14 cellular contexts compared by ENCODE assay signal in genomic region chr4:99507762-99508161, GRCh38. TPM values are rescaled to one million over a fixed set of nuclear protein-coding genes. Genes with fewer than 3 reads are reported as not detected.
DNase-seq lines count a peak whose midpoint lies in the region; ATAC-seq, FAIRE-seq and TF ChIP-seq lines count a peak whose summit lies in the region.
"Had no signal": no experiment of that assay in that cellular context is flagged by ENCODE, and none has a peak within 500 bp of the region (broad histone marks: within the 10 kb centered on the region; RNA-seq: fewer than 3 reads in every experiment).

No MANE protein-coding gene starts in this region.

- no peak for TF ChIP-seq POLR2A in GM12878 (IDR thresholded peaks at IDR 0.05; ENCODE audit: low read depth, low read length)
- no peak for TF ChIP-seq POLR2A in H54 (IDR thresholded peaks at IDR 0.05; ENCODE audit: low read depth, low read length)

- H3K36me3 Mint-ChIP-seq in T-cell = no peaks in the 10 kb centered on the region
- H3K36me3 Mint-ChIP-seq: stimulated activated memory B cell treated with anti-CD40 and anti-IgM and Interleukin-4, amounts not matched to agents 10 μg/mL and 1 μg/mL and 100 μg/mL, for 72 hours had no signal

- no peak overlapping the region for H3K27ac ChIP-seq in GM12878 (ENCODE audit: control insufficient read depth, insufficient read depth)
- H3K27ac ChIP-seq: gastroesophageal sphincter had no signal

- no peak overlapping the region for H3K9ac ChIP-seq in GM12878 (ENCODE audit: control insufficient read depth, insufficient read depth, low read length)

- H3K9me3 ChIP-seq in GM12878 (replicated peaks; ENCODE audit: control insufficient read depth, insufficient read depth, low read length) = no peaks in the 10 kb centered on the region
- H3K9me3 ChIP-seq: HAP-1, mucosa of descending colon had no signal

- ATAC-seq in T-cell (replicated peaks in 1 of 4) (peak; percentile 97 to 99 (median 98)), GM12878 (no peak), GM21723 (IDR thresholded peaks at IDR 0.05; ENCODE audit: unreplicated experiment) (no peak)
- ATAC-seq: gastroesophageal sphincter; mucosa of descending colon; stimulated activated memory B cell treated with anti-CD40 and anti-IgM and Interleukin-4, amounts not matched to agents 10 μg/mL and 1 μg/mL and 100 μg/mL, for 72 hours had no signal

- no peaks in the 10 kb centered on the region for H3K79me2 ChIP-seq in GM12878 (ENCODE audit: control insufficient read depth, insufficient read depth, low read length)

- peaks cover 45 to 54% (median 50%) of the 10 kb centered on the region in 3 donors for H3K4me1 Mint-ChIP-seq in T-cell

- no peak overlapping the region for H3K4me2 ChIP-seq in GM12878 (ENCODE audit: control insufficient read depth, insufficient read depth)

- no peaks in the 10 kb centered on the region for H3K36me3 ChIP-seq in GM12878 (ENCODE audit: control insufficient read depth in 2 of 2, insufficient read depth in 2 of 2, low read length in 1 of 2)
- H3K36me3 ChIP-seq: gastroesophageal sphincter, HAP-1 had no signal

- FAIRE-seq in GM12878 (lab: Jason Lieb, UNC) = no peak
- no peak for FAIRE-seq in H54 (lab: Jason Lieb, UNC)

- RAD21 ChIA-PET in GM12878 (lab: Charles Lee; ENCODE audit: unreplicated experiment) = no interaction called here

- intact Hi-C loops in GM12878 (cut with micrococcal nuclease; ENCODE audit: unreplicated experiment) = no loop called here

- CTCF ChIA-PET in T-cell (lab: Charles Lee) = no interaction called here
- CTCF ChIA-PET in GM12878 (lab: Yijun Ruan, JAX) = no interaction called here

- H3K4me1 ChIP-seq in GM12878 (ENCODE audit: control insufficient read depth, insufficient read depth, low read length) = no peaks in the 10 kb centered on the region
- H3K4me1 ChIP-seq: gastroesophageal sphincter, HAP-1 had no signal

- POLR2A ChIA-PET in T-cell (lab: Charles Lee) (interaction anchor here in 1 of 2 donors (0.5 kb wide), 1 partner anchor 54 kb away, joined by 5 read pairs; no protein-coding TSS in a partner anchor), GM12878 (lab: Charles Lee) (no interaction called here)

- no peaks in the 10 kb centered on the region for H3K27me3 ChIP-seq in GM12878 (replicated peaks in 1 of 2; ENCODE audit: control insufficient read depth in 2 of 2, insufficient read depth in 2 of 2, low read length in 1 of 2)
- H3K27me3 ChIP-seq: gastroesophageal sphincter had no signal

- in situ Hi-C loops in GM12878 (cut with MboI) = no loop called here

- no peaks in the 10 kb centered on the region for H4K20me1 ChIP-seq in GM12878 (ENCODE audit: control insufficient read depth, insufficient read depth)

- peak; percentile 11 for DNase-seq in stimulated activated CD4-positive, alpha-beta T cell treated with anti-CD3 and anti-CD28 coated beads, Interleukin-1b, Interleukin-23, amount 100 ng/mL, for 48 hours
- no peak for DNase-seq in stimulated activated CD4-positive, alpha-beta T cell treated with anti-CD3 and anti-CD28 coated beads, Interleukin-4, amount 100 ng/mL, for 1 hour
- DNase-seq in T-cell (peak in 9 of 34 experiments; percentile 1 to 27 (median 3)), GM12878 (ENCODE audit: low read depth, low spot score) (no peak), H54 (ENCODE audit: insufficient read length, low spot score) (no peak), superior temporal gyrus (ENCODE audit: extremely low spot score) (no peak), SHP77 (lab: John Stamatoyannopoulos, UW) (no peak)
- DNase-seq: effector memory CD4-positive, alpha-beta T cell; mucosa of descending colon had no signal

- TF ChIP-seq CTCF in GM12878 (IDR thresholded peaks at IDR 0.05 in 2 of 3, conservative IDR thresholded peaks at IDR 0.05 in 1 of 3; ENCODE audit: control insufficient read depth in 2 of 3, extremely low read depth in 1 of 3, insufficient read depth in 1 of 3, low read depth in 3 of 3, low read length in 3 of 3) = no peak

- TF ChIP-seq EP300 in GM12878 (IDR thresholded peaks at IDR 0.05; ENCODE audit: borderline replicate concordance in 1 of 2, control insufficient read depth in 1 of 2, low read depth in 2 of 2, low read length in 2 of 2) = no peak

- H2AFZ ChIP-seq in GM12878 (ENCODE audit: control insufficient read depth, low read depth, low read length) = no peak overlapping the region

- no peaks in the 10 kb centered on the region for H3K9me3 Mint-ChIP-seq in T-cell

- no TSS peak for BruUV-seq in GM12878 (replicated peaks; lab: Mats Ljungman, UMichigan)

- H3K27me3 Mint-ChIP-seq in T-cell = no peaks in the 10 kb centered on the region
- H3K27me3 Mint-ChIP-seq: progenitor cell of endocrine pancreas had no signal

- H3K4me3 ChIP-seq in GM12878 = no peak overlapping the region
- H3K4me3 ChIP-seq: gastroesophageal sphincter, HAP-1, mucosa of descending colon had no signal

- SMC1A ChIA-PET in GM12878 (lab: Charles Lee; ENCODE audit: uncharacterized antibody, unreplicated experiment) = no interaction called here

- peak overlapping the region in 1 of 3 donors; percentile 58 for H3K4me3 Mint-ChIP-seq in T-cell
- H3K4me3 Mint-ChIP-seq: stimulated activated memory B cell treated with anti-CD40 and anti-IgM and Interleukin-4, amounts not matched to agents 10 μg/mL and 1 μg/mL and 100 μg/mL, for 72 hours had no signal

- TF ChIP-seq RAD21 in GM12878 (IDR thresholded peaks at IDR 0.05; ENCODE audit: insufficient read depth, low read depth, low read length) = no peak

- peak overlapping the region; percentile 85 to 89 for H3K27ac Mint-ChIP-seq in T-cell
- H3K27ac Mint-ChIP-seq: progenitor cell of endocrine pancreas; stimulated activated memory B cell treated with anti-CD40 and anti-IgM and Interleukin-4, amounts not matched to agents 10 μg/mL and 1 μg/mL and 100 μg/mL, for 72 hours had no signal

TF ChIP-seq in GM12878, 131 proteins besides CTCF, POLR2A, EP300 and RAD21:
- TF ChIP-seq NBN (IDR thresholded peaks at IDR 0.05) (no peak), JUNB (IDR thresholded peaks at IDR 0.05) (peak; percentile 19; the same call in 1 of the 2 replicates)

RNA-seq across cellular contexts. Expression of gene C4orf17, which starts 3.1 kb away (rescaled TPM):
- total RNA-seq in T-cell = not detected
- not detected in 2 replicates for total RNA-seq in GM12878 (2013; cell fraction: nucleolus; rRNA removed)
- not detected in 2 replicates for total RNA-seq in GM12878 (2014; rRNA removed)
- not detected in 2 replicates for total RNA-seq in GM12878 (2014; rRNA removed; fragmentation: Illumina TruSeq; extraction: Trizol)
- not detected in 2 replicates for total RNA-seq in GM12878 (2021)
- not detected for polyA plus RNA-seq in GM12878 (2011; ENCODE audit: low read depth)
- not detected in 2 replicates for polyA plus RNA-seq in GM12878 (2011; rRNA removed)
- not detected in 2 replicates for polyA plus RNA-seq in GM12878 (2011; cell fraction: cytosol; rRNA removed)
- not detected in 2 replicates for polyA plus RNA-seq in GM12878 (2011; cell fraction: nucleus; rRNA removed)
- polyA plus RNA-seq in GM12878 (2012) = not detected in 2 replicates
- not detected in 2 replicates for polyA plus RNA-seq in GM12878 (2014; fragmentation: Illumina TruSeq; extraction: Trizol)
- not detected for polyA plus RNA-seq in GM12878 (2014; fragmentation: Nextera tagmentation; extraction: Ambion mirVana)
- not detected in 2 replicates for polyA plus RNA-seq in GM12878 (2014; rRNA removed)
- polyA plus RNA-seq in GM12878 (2016; fragmentation: Nextera tagmentation; extraction: Ambion mirVana) = not detected
- not detected in 2 replicates for polyA minus RNA-seq in GM12878 (2011; rRNA and poly(A)+ RNA removed)
- not detected in 2 replicates for polyA minus RNA-seq in GM12878 (2011; cell fraction: cytosol; rRNA and poly(A)+ RNA removed)
- not detected in 2 replicates for polyA minus RNA-seq in GM12878 (2011; cell fraction: nucleus; rRNA and poly(A)+ RNA removed)
- total RNA-seq: gastroesophageal sphincter, mucosa of descending colon, progenitor cell of endocrine pancreas had no signal

RNA-seq across cellular contexts. Expression of gene TRMT10A, which starts 56.1 kb away (rescaled TPM):
- total RNA-seq in T-cell (1 to 10 TPM; 3.4 to 5.3 (median 4.0) TPM), GM12878 (2014; rRNA removed) (4.5 and 8.6 TPM in 2 replicates), GM12878 (2014; rRNA removed; fragmentation: Illumina TruSeq; extraction: Trizol) (11.1 and 12.8 TPM in 2 replicates), GM12878 (2021) (5.4 and 6.7 TPM in 2 replicates)
- 5.3 and 7.3 TPM in 2 replicates for total RNA-seq in GM12878 (2013; cell fraction: nucleolus; rRNA removed)
- polyA plus RNA-seq in GM12878 (2011; ENCODE audit: low read depth) = 1.7 TPM
- polyA plus RNA-seq in GM12878 (2011; rRNA removed) (8.3 and 14.1 TPM in 2 replicates), GM12878 (2014; fragmentation: Illumina TruSeq; extraction: Trizol) (13.4 and 14.8 TPM in 2 replicates), GM12878 (2014; fragmentation: Nextera tagmentation; extraction: Ambion mirVana) (1 to 10 TPM; 8.8 to 9.6 TPM), GM12878 (2014; rRNA removed) (4.6 and 5.7 TPM in 2 replicates), GM12878 (2016; fragmentation: Nextera tagmentation; extraction: Ambion mirVana) (10 to 100 TPM; 10.7 to 11.1 TPM)
- polyA plus RNA-seq in GM12878 (2011; cell fraction: cytosol; rRNA removed) = 2.3 and 2.7 TPM in 2 replicates
- 2.9 and 3.0 TPM in 2 replicates for polyA plus RNA-seq in GM12878 (2011; cell fraction: nucleus; rRNA removed)
- polyA plus RNA-seq in GM12878 (2012) = 4.0 and 4.3 TPM in 2 replicates
- polyA minus RNA-seq in GM12878 (2011; rRNA and poly(A)+ RNA removed) = 2.4 and 2.9 TPM in 2 replicates
- 0.94 and 4.5 TPM in 2 replicates for polyA minus RNA-seq in GM12878 (2011; cell fraction: cytosol; rRNA and poly(A)+ RNA removed)
- polyA minus RNA-seq in GM12878 (2011; cell fraction: nucleus; rRNA and poly(A)+ RNA removed) = 1.1 and 5.5 TPM in 2 replicates

Comparison
In these comparisons a context has a peak if more than half of its experiments do, and no peak if none do; other contexts are left out.
1. ATAC-seq: peak in T-cell (4 of 4); none in GM12878 (single experiment) and GM21723 (single experiment).